8 cellular contexts compared by ENCODE assay signal in genomic region chr22:35301370-35301874, GRCh38. TPM values are rescaled to one million over a fixed set of nuclear protein-coding genes. Genes with fewer than 3 reads are reported as not detected.
DNase-seq lines count a peak whose midpoint lies in the region; ATAC-seq and TF ChIP-seq lines count a peak whose summit lies in the region.

No MANE protein-coding gene starts in this region.

- intact Hi-C loops in heart left ventricle (cut with DNase I) = no loop called here
- intact Hi-C loops in left ventricle myocardium superior (cut with micrococcal nuclease) = no loop called here

- CTCF ChIA-PET in WTC11 (lab: Charles Lee) = no interaction called here

- 79 to 86% (median 82%) methylated on average over 17 of the region's 17 CpGs for WGBS in heart left ventricle, 4 donors

- H3K4me3 Mint-ChIP-seq in WTC11 = peak overlapping the region; percentile 81

- H3K4me1 ChIP-seq in heart left ventricle (peaks cover 6 to 60% (median 31%) of the 10 kb centered on the region in 12 donors), right atrium auricular region (peaks cover 0 to 39% of the 10 kb centered on the region in 2 donors)

- H3K27ac ChIP-seq in heart left ventricle (peak overlapping the region in 7 of 12 donors; percentile 86 to 98 (median 94)), right atrium auricular region (peak overlapping the region; percentile 97 to 99)

- DNase-seq in heart left ventricle (peak in 1 of 5 donors; percentile 50), left ventricle myocardium superior (no peak), WTC11 (ENCODE audit: low spot score) (no peak), right atrium auricular region (ENCODE audit: low spot score) (peak; percentile 76), stromal cell of bone marrow (ENCODE audit: low read depth) (peak; percentile 95)

- H3K36me3 ChIP-seq in heart left ventricle (peaks cover 0 to 6% (median 0%) of the 10 kb centered on the region in 9 donors), right atrium auricular region (no peaks in the 10 kb centered on the region)

- TF ChIP-seq POLR2A in heart left ventricle (IDR thresholded peaks at IDR 0.05) = no peak

- no peaks in the 10 kb centered on the region for H3K9me3 Mint-ChIP-seq in WTC11

- ATAC-seq in heart left ventricle (no peak), left ventricle myocardium superior (no peak), WTC11 (no peak), HG03039 (IDR thresholded peaks at IDR 0.05; ENCODE audit: unreplicated experiment) (no peak), GM21360 (IDR thresholded peaks at IDR 0.05; ENCODE audit: unreplicated experiment) (no peak), GM21717 (IDR thresholded peaks at IDR 0.05; ENCODE audit: unreplicated experiment) (no peak)

- POLR2A ChIA-PET in WTC11 (lab: Charles Lee) = interaction anchor here (0.6 kb wide), 1 partner anchor 96 kb away, joined by 3 read pairs; no protein-coding TSS in a partner anchor

- H3K27me3 ChIP-seq in heart left ventricle (no peaks in the 10 kb centered on the region), right atrium auricular region (no peaks in the 10 kb centered on the region)

- H3K9me3 ChIP-seq in heart left ventricle (no peaks in the 10 kb centered on the region), right atrium auricular region (no peaks in the 10 kb centered on the region)

- TF ChIP-seq CTCF in heart left ventricle (IDR thresholded peaks at IDR 0.05) = no peak
- TF ChIP-seq CTCF in WTC11 (IDR thresholded peaks at IDR 0.05) = no peak
- TF ChIP-seq CTCF in right atrium auricular region (IDR thresholded peaks at IDR 0.05) = no peak

- peaks cover 11% of the 10 kb centered on the region for H3K36me3 Mint-ChIP-seq in WTC11

- no peak overlapping the region for H3K27ac Mint-ChIP-seq in WTC11

- H3K27me3 Mint-ChIP-seq in WTC11 (ENCODE audit: low read depth) = no peaks in the 10 kb centered on the region

- H3K4me3 ChIP-seq in heart left ventricle (peak overlapping the region in 6 of 12 donors; percentile 64 to 95 (median 81)), right atrium auricular region (no peak overlapping the region)

- H3K4me1 Mint-ChIP-seq in WTC11 = peaks cover 8% of the 10 kb centered on the region

TF ChIP-seq in WTC11, 78 proteins besides CTCF, POLR2A, EP300 and RAD21:
- TF ChIP-seq, protein P1, sequence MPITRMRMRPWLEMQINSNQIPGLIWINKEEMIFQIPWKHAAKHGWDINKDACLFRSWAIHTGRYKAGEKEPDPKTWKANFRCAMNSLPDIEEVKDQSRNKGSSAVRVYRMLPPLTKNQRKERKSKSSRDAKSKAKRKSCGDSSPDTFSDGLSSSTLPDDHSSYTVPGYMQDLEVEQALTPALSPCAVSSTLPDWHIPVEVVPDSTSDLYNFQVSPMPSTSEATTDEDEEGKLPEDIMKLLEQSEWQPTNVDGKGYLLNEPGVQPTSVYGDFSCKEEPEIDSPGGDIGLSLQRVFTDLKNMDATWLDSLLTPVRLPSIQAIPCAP (CRISPR knock-in tag; IDR thresholded peaks at IDR 0.05) = no peak
- TF ChIP-seq GABPB1 (CRISPR knock-in tag; IDR thresholded peaks at IDR 0.05) (peak; percentile 68), SOX15 (CRISPR knock-in tag; IDR thresholded peaks at IDR 0.05) (no peak)

RNA-seq across cellular contexts. Expression of gene TOM1, which starts 1.7 kb away (rescaled TPM):
- total RNA-seq in heart left ventricle (100 to 1,000 TPM in 2 of 9 donors, 10 to 100 TPM in 7; 46.8 to 362 (median 56.8) TPM), left ventricle myocardium superior (78.6 TPM), WTC11 (2021) (23.5 to 25.7 TPM (median 25.4 TPM) in 3 replicates), right atrium auricular region (100 to 1,000 TPM; 108 TPM)
- polyA plus RNA-seq in heart left ventricle = 10 to 100 TPM; 48.6 to 80.6 TPM

RNA-seq across cellular contexts. Expression of gene HMGXB4, which starts 44.1 kb away (rescaled TPM):
- total RNA-seq in heart left ventricle = 10 to 100 TPM in 4 of 9 donors, 1 to 10 TPM in 5; 6.3 to 14.2 (median 9.7) TPM
- 1 to 10 TPM; 5.6 to 7.9 TPM for polyA plus RNA-seq in heart left ventricle
- total RNA-seq in left ventricle myocardium superior = 10.5 TPM
- total RNA-seq in WTC11 (2021) = 34.6 to 42.1 TPM (median 36.8 TPM) in 3 replicates
- 1 to 10 TPM; 9.6 to 9.8 TPM for total RNA-seq in right atrium auricular region

Comparison
In these comparisons a context has a peak if more than half of its experiments do, and no peak if none do; other contexts are left out.
1. DNase-seq: peak in right atrium auricular region (single experiment) and stromal cell of bone marrow (single experiment); none in left ventricle myocardium superior (single experiment) and WTC11 (single experiment).